Comparison of ENCODE assay signal across 16 cellular contexts in the genomic region with DNA sequence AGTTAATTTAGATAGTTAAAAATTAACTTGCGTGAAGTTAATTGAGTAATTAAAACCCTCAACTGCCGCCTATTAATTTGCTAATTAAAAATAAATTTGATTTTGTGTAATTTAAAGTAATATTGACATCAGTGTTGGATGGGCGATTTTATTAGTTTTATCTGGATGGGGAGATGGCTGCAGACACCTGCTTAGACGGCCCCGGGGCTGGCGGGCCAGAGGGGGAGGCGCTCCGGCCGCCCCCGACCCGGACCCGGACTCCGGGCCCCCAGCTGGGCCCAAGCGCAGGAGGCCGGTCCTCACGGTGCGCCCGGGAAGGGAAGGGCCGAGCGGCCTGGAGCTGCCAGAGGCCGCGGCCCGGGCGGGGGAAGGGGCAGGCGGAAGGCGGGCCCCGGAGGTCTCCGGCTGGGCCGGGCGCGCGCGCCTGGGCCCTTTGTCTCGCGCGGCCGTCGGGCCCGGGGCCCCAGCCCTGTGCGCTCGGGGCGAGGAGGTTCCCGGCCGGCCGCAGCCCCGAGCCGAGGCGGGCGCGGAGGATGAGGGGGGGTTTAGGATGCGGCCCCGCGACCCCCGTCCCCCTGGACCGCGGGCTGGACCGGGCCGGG. TPM values are rescaled to one million over a fixed set of nuclear protein-coding genes. Genes with fewer than 3 reads are reported as not detected.
"Had no signal": no experiment of that assay in that cellular context is flagged by ENCODE, and none has a peak within 500 bp of the region (broad histone marks: within the 10 kb centered on the region; RNA-seq: fewer than 3 reads in every experiment).

No MANE protein-coding gene starts in this region.

- H3K36me3 Mint-ChIP-seq: activated naive CD8-positive, alpha-beta T cell treated with anti-CD3 and anti-CD28 coated beads for 36 hours had no signal

- H3K9me3 Mint-ChIP-seq: activated CD4-positive, alpha-beta memory T cell treated with anti-CD3 and anti-CD28 coated beads for 36 hours; activated naive CD8-positive, alpha-beta T cell treated with anti-CD3 and anti-CD28 coated beads for 36 hours; stimulated activated effector memory CD8-positive, alpha-beta T cell treated with anti-CD3 and anti-CD28 coated beads, Interleukin-12 subunit alpha, Interleukin-12 subunit beta, amount 100 ng/mL, for 72 hours had no signal

- DNase-seq: activated CD4-positive, alpha-beta memory T cell treated with anti-CD3 and anti-CD28 coated beads for 36 hours; activated gamma-delta T cell treated with Interleukin-2 at 50 U/mL for 16 hours; activated naive CD8-positive, alpha-beta T cell treated with anti-CD3 and anti-CD28 coated beads for 36 hours; activated T-cell treated with anti-CD3 and anti-CD28 coated beads, Interleukin-2, amount 50 U/mL, for 48 hours; foreskin melanocyte; heart right ventricle; posterior cingulate gyrus; small intestine; SW 1271; tibial artery had no signal

- H3K4me3 ChIP-seq: heart right ventricle, right atrium auricular region, tibial artery had no signal

- H3K36me3 ChIP-seq: heart right ventricle, neutrophil, right atrium auricular region, tibial artery had no signal

- ATAC-seq: heart right ventricle; stimulated activated effector memory CD8-positive, alpha-beta T cell treated with anti-CD3 and anti-CD28 coated beads, Interleukin-12 subunit alpha, Interleukin-12 subunit beta, amount 100 ng/mL, for 72 hours had no signal

- H3K27ac ChIP-seq: heart right ventricle, neutrophil, right atrium auricular region, tibial artery had no signal

- H3K27ac Mint-ChIP-seq: activated CD4-positive, alpha-beta memory T cell treated with anti-CD3 and anti-CD28 coated beads for 36 hours; activated naive CD8-positive, alpha-beta T cell treated with anti-CD3 and anti-CD28 coated beads for 36 hours; stimulated activated effector memory CD8-positive, alpha-beta T cell treated with anti-CD3 and anti-CD28 coated beads, Interleukin-12 subunit alpha, Interleukin-12 subunit beta, amount 100 ng/mL, for 72 hours had no signal

- H3K4me3 Mint-ChIP-seq: activated CD4-positive, alpha-beta memory T cell treated with anti-CD3 and anti-CD28 coated beads for 36 hours; activated naive CD8-positive, alpha-beta T cell treated with anti-CD3 and anti-CD28 coated beads for 36 hours; stimulated activated effector memory CD8-positive, alpha-beta T cell treated with anti-CD3 and anti-CD28 coated beads, Interleukin-12 subunit alpha, Interleukin-12 subunit beta, amount 100 ng/mL, for 72 hours had no signal

- H3K9me3 ChIP-seq: heart right ventricle, neutrophil, right atrium auricular region, tibial artery had no signal

RNA-seq across cellular contexts. Expression of a gene that starts 3.2 kb away (rescaled TPM):
- total RNA-seq: activated CD4-positive, alpha-beta memory T cell treated with anti-CD3 and anti-CD28 coated beads for 36 hours; activated naive CD8-positive, alpha-beta T cell treated with anti-CD3 and anti-CD28 coated beads for 36 hours; chondrocyte; heart right ventricle; liver; mesenteric fat pad; right atrium auricular region had no signal
- polyA plus RNA-seq: heart right ventricle, liver, small intestine had no signal
